In the genomic region with DNA sequence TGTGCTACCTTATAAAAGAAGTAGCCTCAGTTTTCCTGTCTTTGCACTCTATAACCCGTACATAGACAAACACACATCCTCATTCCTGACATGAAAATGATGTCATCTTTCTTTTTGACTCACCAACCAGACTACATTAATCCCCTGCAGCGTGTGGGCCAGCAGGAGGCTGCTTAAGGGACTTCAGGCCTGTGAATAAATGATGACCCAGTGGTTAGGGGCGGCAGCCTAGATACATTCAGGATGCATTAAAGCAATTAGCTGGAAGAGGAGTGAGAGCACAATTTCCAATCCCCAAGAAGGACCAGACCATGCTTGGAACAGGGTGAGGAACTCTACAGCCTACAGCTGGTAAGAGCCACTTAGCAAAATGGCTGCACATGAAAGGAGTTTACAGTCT, we compare ENCODE assay signal across 8 cellular contexts. TPM values are rescaled to one million over a fixed set of nuclear protein-coding genes. Genes with fewer than 3 reads are reported as not detected.
DNase-seq lines count a peak whose midpoint lies in the region; ATAC-seq, FAIRE-seq and TF ChIP-seq lines count a peak whose summit lies in the region.

No MANE protein-coding gene starts in this region.

- POLR2A ChIA-PET in AG04449 (lab: Yijun Ruan, JAX) = interaction anchor here (1.1 to 1.4 kb wide), 3 partner anchors 9 to 57 kb away, joined by 4 to 5 read pairs (median 4); partner anchors contain the start of gene KLF7
- POLR2A ChIA-PET in CD4-positive, alpha-beta memory T cell (lab: Charles Lee; ENCODE audit: partially characterized antibody) = no interaction called here

- H3K4me2 ChIP-seq in MM.1S (ENCODE audit: low read depth, low read length) = no peak overlapping the region

- H3K4me1 Mint-ChIP-seq in activated naive CD8-positive, alpha-beta T cell treated with anti-CD3 and anti-CD28 coated beads for 36 hours = peaks cover 45% of the 10 kb centered on the region
- H3K4me1 Mint-ChIP-seq in CD4-positive, alpha-beta memory T cell = peaks cover 0 to 4% (median 3%) of the 10 kb centered on the region in 4 donors

- H3K27ac Mint-ChIP-seq in activated naive CD8-positive, alpha-beta T cell treated with anti-CD3 and anti-CD28 coated beads for 36 hours = no peak overlapping the region
- H3K27ac Mint-ChIP-seq in CD4-positive, alpha-beta memory T cell = no peak overlapping the region

- no peak overlapping the region for H3K9ac ChIP-seq in MM.1S (ENCODE audit: low read length)

- peak; percentile 85 for ATAC-seq in GM18907 (IDR thresholded peaks at IDR 0.05; ENCODE audit: unreplicated experiment)
- peak; percentile 93 for ATAC-seq in HG03095 (IDR thresholded peaks at IDR 0.05; ENCODE audit: unreplicated experiment)

- no peaks in the 10 kb centered on the region for H3K27me3 ChIP-seq in CD4-positive, alpha-beta memory T cell (ENCODE audit: insufficient read depth, low read length)
- H3K27me3 ChIP-seq in MM.1S (replicated peaks; ENCODE audit: insufficient read depth, low read length) = no peaks in the 10 kb centered on the region

- no peaks in the 10 kb centered on the region for H3K36me3 ChIP-seq in CD4-positive, alpha-beta memory T cell (ENCODE audit: insufficient read depth, low read length)
- H3K36me3 ChIP-seq in MM.1S (replicated peaks; ENCODE audit: insufficient read depth, low read length) = no peaks in the 10 kb centered on the region

- intact Hi-C loops in CD4-positive, alpha-beta memory T cell (cut with micrococcal nuclease) = no loop called here

- no peaks in the 10 kb centered on the region for H3K79me2 ChIP-seq in MM.1S (ENCODE audit: low read length)

- no peaks in the 10 kb centered on the region for H4K20me1 ChIP-seq in MM.1S (ENCODE audit: insufficient read depth, low read length)

- CTCF ChIA-PET in AG04449 (lab: Yijun Ruan, JAX) = interaction anchor here (0.9 to 4.9 kb wide), 4 partner anchors 8 to 249 kb away, joined by 3 to 32 read pairs (median 4); no protein-coding TSS in a partner anchor
- CTCF ChIA-PET in CD4-positive, alpha-beta memory T cell (lab: Charles Lee; ENCODE audit: partially characterized antibody) = interaction anchor here (1.1 kb wide), 1 partner anchor 16 kb away, joined by 3 read pairs; no protein-coding TSS in a partner anchor

- H3K27me3 Mint-ChIP-seq in activated naive CD8-positive, alpha-beta T cell treated with anti-CD3 and anti-CD28 coated beads for 36 hours = no peaks in the 10 kb centered on the region
- peaks cover 0 to 7% of the 10 kb centered on the region in 2 donors for H3K27me3 Mint-ChIP-seq in CD4-positive, alpha-beta memory T cell

- no peaks in the 10 kb centered on the region for H3K9me3 ChIP-seq in CD4-positive, alpha-beta memory T cell (ENCODE audit: control insufficient read depth in 1 of 2, low read length in 2 of 2)
- H3K9me3 ChIP-seq in MM.1S (replicated peaks; ENCODE audit: insufficient read depth, low read length) = no peaks in the 10 kb centered on the region

- no peak overlapping the region for H3K27ac ChIP-seq in CD4-positive, alpha-beta memory T cell (ENCODE audit: low read depth, low read length)
- H3K27ac ChIP-seq in MM.1S (ENCODE audit: low read length) = no peak overlapping the region

- no peaks in the 10 kb centered on the region for H3K4me1 ChIP-seq in CD4-positive, alpha-beta memory T cell (ENCODE audit: insufficient read depth, low read length)
- H3K4me1 ChIP-seq in MM.1S (ENCODE audit: low read length) = no peaks in the 10 kb centered on the region

- no peak for DNase-seq in AG04449 (ENCODE audit: low read depth, low spot score)
- DNase-seq in activated naive CD8-positive, alpha-beta T cell treated with anti-CD3 and anti-CD28 coated beads for 36 hours = peak; percentile 35
- peak; percentile 26 for DNase-seq in urothelium cell line (ENCODE audit: low spot score)
- no peak for DNase-seq in CD4-positive, alpha-beta memory T cell
- no peak for DNase-seq in T-helper 9 cell
- DNase-seq in MM.1S = no peak

- H2AFZ ChIP-seq in MM.1S (ENCODE audit: low read length) = no peak overlapping the region

- TF ChIP-seq CTCF in AG04449 (IDR thresholded peaks at IDR 0.05; ENCODE audit: insufficient read depth, low read length, missing control alignments) = peak; percentile 18
- no peak for TF ChIP-seq CTCF in MM.1S (IDR thresholded peaks at IDR 0.05; ENCODE audit: low read length)

- H3K36me3 Mint-ChIP-seq in activated naive CD8-positive, alpha-beta T cell treated with anti-CD3 and anti-CD28 coated beads for 36 hours = no peaks in the 10 kb centered on the region
- H3K36me3 Mint-ChIP-seq in CD4-positive, alpha-beta memory T cell = no peaks in the 10 kb centered on the region

- no peak overlapping the region for H3K4me3 ChIP-seq in AG04449 (ENCODE audit: low read depth, low read length)
- H3K4me3 ChIP-seq in CD4-positive, alpha-beta memory T cell (ENCODE audit: low read length in 2 of 2) = no peak overlapping the region
- no peak overlapping the region for H3K4me3 ChIP-seq in MM.1S (ENCODE audit: low read length)

- H3K9me3 Mint-ChIP-seq in activated naive CD8-positive, alpha-beta T cell treated with anti-CD3 and anti-CD28 coated beads for 36 hours = no peaks in the 10 kb centered on the region
- peaks cover 0 to 2% (median 0%) of the 10 kb centered on the region in 8 donors for H3K9me3 Mint-ChIP-seq in CD4-positive, alpha-beta memory T cell

- no peak overlapping the region for H3K4me3 Mint-ChIP-seq in activated naive CD8-positive, alpha-beta T cell treated with anti-CD3 and anti-CD28 coated beads for 36 hours
- H3K4me3 Mint-ChIP-seq in CD4-positive, alpha-beta memory T cell = no peak overlapping the region

- H3K9me2 ChIP-seq in MM.1S (replicated peaks; ENCODE audit: insufficient read depth, low read length) = no peaks in the 10 kb centered on the region

- no peak for FAIRE-seq in urothelium cell line (lab: Jason Lieb, UNC)

- H3F3A ChIP-seq in MM.1S (ENCODE audit: insufficient read depth, low read length) = no peaks in the 10 kb centered on the region

RNA-seq across cellular contexts. Expression of gene KLF7, which starts 57.3 kb away (rescaled TPM):
- 10 to 100 TPM in 1 of 2 experiments, 1 to 10 TPM in 1; 8.2 to 10.1 TPM for total RNA-seq in activated naive CD8-positive, alpha-beta T cell treated with anti-CD3 and anti-CD28 coated beads for 36 hours
- 10 to 100 TPM; 45.5 to 47.1 TPM for total RNA-seq in CD4-positive, alpha-beta memory T cell
- polyA plus RNA-seq in CD4-positive, alpha-beta memory T cell = 10 to 100 TPM; 14.1 to 17.4 TPM

Comparison
In these comparisons a context has a peak if more than half of its experiments do, and no peak if none do; other contexts are left out.
1. DNase-seq: peak in activated naive CD8-positive, alpha-beta T cell treated with anti-CD3 and anti-CD28 coated beads for 36 hours (single experiment) and urothelium cell line (single experiment); none in AG04449 (single experiment), CD4-positive, alpha-beta memory T cell (0 of 5), T-helper 9 cell (single experiment) and MM.1S (single experiment).
2. RNA of gene KLF7, which starts 57.3 kb away (total RNA-seq): 45.5 to 47.1 TPM in CD4-positive, alpha-beta memory T cell; 8.2 to 10.1 TPM in activated naive CD8-positive, alpha-beta T cell treated with anti-CD3 and anti-CD28 coated beads for 36 hours; every median in the first group is over 4 times any median in the second.